Comparison of ENCODE assay signal across 33 cellular contexts in the genomic region with DNA sequence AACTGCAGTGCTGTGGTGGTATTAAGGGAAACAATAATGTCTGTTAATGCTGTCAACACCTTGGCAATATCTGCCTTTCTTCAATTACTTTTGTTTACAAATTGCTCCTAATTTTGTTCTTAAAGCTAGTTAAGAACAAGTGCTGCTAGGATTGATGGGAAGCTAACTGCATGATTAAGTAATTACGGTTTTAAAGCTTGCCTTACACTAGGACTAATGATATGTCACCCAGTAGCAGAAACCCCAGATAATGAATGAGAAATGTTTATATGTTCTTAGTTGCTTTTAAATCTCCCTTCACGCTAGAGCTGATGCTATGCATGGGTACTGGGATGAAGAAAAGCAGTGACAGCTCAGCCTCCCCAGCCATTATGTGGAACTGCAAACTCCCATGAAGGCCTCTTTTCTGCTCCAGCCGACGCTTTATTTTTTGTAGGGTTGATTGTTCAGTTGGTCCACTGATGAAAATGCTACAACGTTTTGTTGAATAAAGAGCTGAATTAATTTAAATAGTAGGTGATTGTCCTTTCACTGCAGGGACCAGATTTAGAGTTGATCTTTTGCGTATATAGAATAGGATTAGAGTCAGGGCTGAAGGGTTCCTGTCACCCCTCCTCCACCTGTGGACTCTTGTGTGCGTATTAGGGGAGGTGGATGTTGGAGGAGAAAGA.
"Had no signal": no experiment of that assay in that cellular context is flagged by ENCODE, and none has a peak within 500 bp of the region (broad histone marks: within the 10 kb centered on the region; RNA-seq: fewer than 3 reads in every experiment).

No MANE protein-coding gene starts in this region.

- H3K36me3 ChIP-seq: brain microvascular endothelial cell, cardiac muscle cell, MG63 had no signal

- H3K27ac ChIP-seq: brain microvascular endothelial cell, cardiac muscle cell, SK-N-MC had no signal

- DNase-seq: activated B cell treated with CpG ODN at 0.5 μM for 24 hours; activated CD4-positive, alpha-beta memory T cell treated with anti-CD3 and anti-CD28 coated beads for 36 hours; activated CD4-positive, alpha-beta T cell treated with anti-CD3 and anti-CD28 coated beads for 4 hours; activated CD4-positive, alpha-beta T cell treated with anti-CD3 and anti-CD28 coated beads, Interleukin-2, amount 50 U/mL, for 1 hour; activated CD4-positive, CD25-positive, alpha-beta regulatory T cell treated with anti-CD3 and anti-CD28 coated beads, Interleukin-2, amount 50 U/mL, for 72 hours; activated CD8-positive, alpha-beta memory T cell treated with anti-CD3 and anti-CD28 coated beads, Interleukin-2, amount 50 U/mL, for 4 hours; activated effector memory CD4-positive, alpha-beta T cell treated with anti-CD3 and anti-CD28 coated beads, Interleukin-2, amount 50 U/mL, for 16 hours; activated naive CD4-positive, alpha-beta T cell; activated naive CD4-positive, alpha-beta T cell treated with anti-CD3 and anti-CD28 coated beads, Interleukin-2, amount 50 U/mL, for 16 hours; activated naive CD8-positive, alpha-beta T cell treated with anti-CD3 and anti-CD28 coated beads for 36 hours; activated T-cell treated with anti-CD3 and anti-CD28 coated beads, Interleukin-2, amount 50 U/mL, for 72 hours; amniotic stem cell; aorta; brain microvascular endothelial cell; Kasumi-1; KG1; MG63; NCI-H1048; NCI-H1105 treated with DMSO at 0.1 percent for 48 hours; NCI-H187 treated with DMSO at 0.1 percent for 48 hours; NCI-H2081; NCI-H2171 treated with DMSO at 0.1 percent for 48 hours; NCI-H2227 treated with DMSO at 0.1 percent for 48 hours; NCI-H446; NCI-H524; NCI-H69; NK-92 treated with Interleukin-12 subunit alpha and Interleukin-12 subunit beta, amount 100 ng/mL, for 24 hours; Right ventricle myocardium superior; T1000 had no signal

- H3K4me3 ChIP-seq: cardiac muscle cell, MG63, SK-N-MC had no signal

- H3K4me1 Mint-ChIP-seq: activated B cell treated with CpG ODN at 0.5 μM for 24 hours; activated naive CD8-positive, alpha-beta T cell treated with anti-CD3 and anti-CD28 coated beads for 36 hours; activated T-helper 17 cell treated with anti-CD3 and anti-CD28 coated beads, Interleukin-2, amount 50 U/mL, for 72 hours; central memory CD8-positive, alpha-beta T cell had no signal

- H3K9me3 ChIP-seq: MG63 had no signal

- H3K27me3 ChIP-seq: brain microvascular endothelial cell, cardiac muscle cell, MG63 had no signal

- H3K4me3 Mint-ChIP-seq: activated B cell treated with CpG ODN at 0.5 μM for 24 hours; activated CD4-positive, alpha-beta memory T cell treated with anti-CD3 and anti-CD28 coated beads for 36 hours; activated naive CD8-positive, alpha-beta T cell treated with anti-CD3 and anti-CD28 coated beads for 36 hours; activated T-cell treated with anti-CD3 and anti-CD28 coated beads, Interleukin-2, amount 50 U/mL, for 72 hours; activated T-helper 17 cell treated with anti-CD3 and anti-CD28 coated beads, Interleukin-2, amount 50 U/mL, for 72 hours; central memory CD8-positive, alpha-beta T cell had no signal

- H3K27me3 Mint-ChIP-seq: activated B cell treated with CpG ODN at 0.5 μM for 24 hours; activated CD4-positive, alpha-beta memory T cell treated with anti-CD3 and anti-CD28 coated beads for 36 hours; activated naive CD8-positive, alpha-beta T cell treated with anti-CD3 and anti-CD28 coated beads for 36 hours; activated T-helper 17 cell treated with anti-CD3 and anti-CD28 coated beads, Interleukin-2, amount 50 U/mL, for 72 hours; central memory CD8-positive, alpha-beta T cell had no signal

- H3K36me3 Mint-ChIP-seq: activated CD4-positive, alpha-beta memory T cell treated with anti-CD3 and anti-CD28 coated beads for 36 hours; activated naive CD8-positive, alpha-beta T cell treated with anti-CD3 and anti-CD28 coated beads for 36 hours had no signal

- H3K27ac Mint-ChIP-seq: activated B cell treated with CpG ODN at 0.5 μM for 24 hours; activated CD4-positive, alpha-beta memory T cell treated with anti-CD3 and anti-CD28 coated beads for 36 hours; activated naive CD8-positive, alpha-beta T cell treated with anti-CD3 and anti-CD28 coated beads for 36 hours; activated T-cell treated with anti-CD3 and anti-CD28 coated beads, Interleukin-2, amount 50 U/mL, for 72 hours; activated T-helper 17 cell treated with anti-CD3 and anti-CD28 coated beads, Interleukin-2, amount 50 U/mL, for 72 hours had no signal
